1 cellular context compared by ENCODE assay signal in the genomic region with DNA sequence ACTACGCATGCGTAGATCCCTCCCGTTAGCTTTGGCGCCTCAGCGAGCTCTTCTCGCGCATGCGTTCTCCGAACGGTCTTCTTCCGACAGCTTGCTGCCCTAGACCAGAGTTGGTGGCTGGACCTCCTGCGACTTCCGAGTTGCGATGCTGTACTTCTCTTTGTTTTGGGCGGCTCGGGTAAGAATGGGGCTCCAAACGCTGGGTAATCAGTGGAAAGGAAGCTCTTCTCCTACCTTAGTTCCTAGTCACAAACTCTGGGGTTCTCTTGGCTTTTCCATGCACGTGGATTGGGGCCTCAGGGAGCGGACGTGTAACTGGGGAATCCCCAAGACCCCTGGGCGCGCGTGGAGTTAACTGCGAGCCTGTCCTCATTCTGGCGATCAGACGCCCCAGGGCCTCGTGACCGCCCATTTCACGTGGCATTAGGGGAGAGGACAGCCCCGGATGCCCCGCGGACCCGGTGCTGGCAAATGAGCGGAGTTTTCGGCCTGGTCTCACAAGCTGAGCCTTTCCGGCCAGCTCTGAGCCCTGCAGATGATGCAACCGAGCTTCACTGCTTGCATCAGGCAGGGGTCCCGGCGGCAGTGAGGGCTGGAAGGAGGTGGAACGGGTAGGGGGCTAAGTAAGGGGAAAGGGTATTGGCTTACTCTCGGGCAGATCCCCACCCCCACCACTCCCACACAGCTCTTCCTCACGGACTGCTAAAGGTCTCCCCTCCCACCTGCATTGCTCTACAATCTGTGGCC.
TF ChIP-seq lines count a peak whose summit lies in the region.

A gene (plus strand): TSS at position 78 of the 747 bp plus-strand sequence. CDS start 68 bp downstream, at position 146.

TF ChIP-seq in GM23338, 12 proteins besides CTCF, POLR2A, EP300 and RAD21:
- TF ChIP-seq, protein P1, sequence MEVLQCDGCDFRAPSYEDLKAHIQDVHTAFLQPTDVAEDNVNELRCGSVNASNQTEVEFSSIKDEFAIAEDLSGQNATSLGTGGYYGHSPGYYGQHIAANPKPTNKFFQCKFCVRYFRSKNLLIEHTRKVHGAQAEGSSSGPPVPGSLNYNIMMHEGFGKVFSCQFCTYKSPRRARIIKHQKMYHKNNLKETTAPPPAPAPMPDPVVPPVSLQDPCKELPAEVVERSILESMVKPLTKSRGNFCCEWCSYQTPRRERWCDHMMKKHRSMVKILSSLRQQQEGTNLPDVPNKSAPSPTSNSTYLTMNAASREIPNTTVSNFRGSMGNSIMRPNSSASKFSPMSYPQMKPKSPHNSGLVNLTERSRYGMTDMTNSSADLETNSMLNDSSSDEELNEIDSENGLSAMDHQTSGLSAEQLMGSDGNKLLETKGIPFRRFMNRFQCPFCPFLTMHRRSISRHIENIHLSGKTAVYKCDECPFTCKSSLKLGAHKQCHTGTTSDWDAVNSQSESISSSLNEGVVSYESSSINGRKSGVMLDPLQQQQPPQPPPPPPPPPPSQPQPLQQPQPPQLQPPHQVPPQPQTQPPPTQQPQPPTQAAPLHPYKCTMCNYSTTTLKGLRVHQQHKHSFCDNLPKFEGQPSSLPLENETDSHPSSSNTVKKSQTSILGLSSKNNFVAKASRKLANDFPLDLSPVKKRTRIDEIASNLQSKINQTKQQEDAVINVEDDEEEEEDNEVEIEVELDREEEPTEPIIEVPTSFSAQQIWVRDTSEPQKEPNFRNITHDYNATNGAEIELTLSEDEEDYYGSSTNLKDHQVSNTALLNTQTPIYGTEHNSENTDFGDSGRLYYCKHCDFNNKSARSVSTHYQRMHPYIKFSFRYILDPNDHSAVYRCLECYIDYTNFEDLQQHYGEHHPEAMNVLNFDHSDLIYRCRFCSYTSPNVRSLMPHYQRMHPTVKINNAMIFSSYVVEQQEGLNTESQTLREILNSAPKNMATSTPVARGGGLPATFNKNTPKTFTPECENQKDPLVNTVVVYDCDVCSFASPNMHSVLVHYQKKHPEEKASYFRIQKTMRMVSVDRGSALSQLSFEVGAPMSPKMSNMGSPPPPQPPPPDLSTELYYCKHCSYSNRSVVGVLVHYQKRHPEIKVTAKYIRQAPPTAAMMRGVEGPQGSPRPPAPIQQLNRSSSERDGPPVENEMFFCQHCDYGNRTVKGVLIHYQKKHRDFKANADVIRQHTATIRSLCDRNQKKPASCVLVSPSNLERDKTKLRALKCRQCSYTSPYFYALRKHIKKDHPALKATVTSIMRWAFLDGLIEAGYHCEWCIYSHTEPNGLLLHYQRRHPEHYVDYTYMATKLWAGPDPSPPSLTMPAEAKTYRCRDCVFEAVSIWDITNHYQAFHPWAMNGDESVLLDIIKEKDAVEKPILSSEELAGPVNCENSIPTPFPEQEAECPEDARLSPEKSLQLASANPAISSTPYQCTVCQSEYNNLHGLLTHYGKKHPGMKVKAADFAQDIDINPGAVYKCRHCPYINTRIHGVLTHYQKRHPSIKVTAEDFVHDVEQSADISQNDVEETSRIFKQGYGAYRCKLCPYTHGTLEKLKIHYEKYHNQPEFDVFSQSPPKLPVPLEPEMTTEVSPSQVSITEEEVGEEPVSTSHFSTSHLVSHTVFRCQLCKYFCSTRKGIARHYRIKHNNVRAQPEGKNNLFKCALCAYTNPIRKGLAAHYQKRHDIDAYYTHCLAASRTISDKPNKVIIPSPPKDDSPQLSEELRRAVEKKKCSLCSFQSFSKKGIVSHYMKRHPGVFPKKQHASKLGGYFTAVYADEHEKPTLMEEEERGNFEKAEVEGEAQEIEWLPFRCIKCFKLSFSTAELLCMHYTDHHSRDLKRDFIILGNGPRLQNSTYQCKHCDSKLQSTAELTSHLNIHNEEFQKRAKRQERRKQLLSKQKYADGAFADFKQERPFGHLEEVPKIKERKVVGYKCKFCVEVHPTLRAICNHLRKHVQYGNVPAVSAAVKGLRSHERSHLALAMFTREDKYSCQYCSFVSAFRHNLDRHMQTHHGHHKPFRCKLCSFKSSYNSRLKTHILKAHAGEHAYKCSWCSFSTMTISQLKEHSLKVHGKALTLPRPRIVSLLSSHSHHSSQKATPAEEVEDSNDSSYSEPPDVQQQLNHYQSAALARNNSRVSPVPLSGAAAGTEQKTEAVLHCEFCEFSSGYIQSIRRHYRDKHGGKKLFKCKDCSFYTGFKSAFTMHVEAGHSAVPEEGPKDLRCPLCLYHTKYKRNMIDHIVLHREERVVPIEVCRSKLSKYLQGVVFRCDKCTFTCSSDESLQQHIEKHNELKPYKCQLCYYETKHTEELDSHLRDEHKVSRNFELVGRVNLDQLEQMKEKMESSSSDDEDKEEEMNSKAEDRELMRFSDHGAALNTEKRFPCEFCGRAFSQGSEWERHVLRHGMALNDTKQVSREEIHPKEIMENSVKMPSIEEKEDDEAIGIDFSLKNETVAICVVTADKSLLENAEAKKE (CRISPR knock-in tag; IDR thresholded peaks at IDR 0.05): no peak
- peak; percentile 5 for TF ChIP-seq JUNB (IDR thresholded peaks at IDR 0.05; ENCODE audit: unreplicated experiment)
- TF ChIP-seq ZNF331 (CRISPR knock-in tag; IDR thresholded peaks at IDR 0.05; ENCODE audit: low read depth): no peak
- no peak for TF ChIP-seq EZH2phosphoT487 (IDR thresholded peaks at IDR 0.05; ENCODE audit: unreplicated experiment)
- TF ChIP-seq STAT1 (IDR thresholded peaks at IDR 0.05; ENCODE audit: unreplicated experiment): no peak
- no peak for TF ChIP-seq NANOG (IDR thresholded peaks at IDR 0.05; ENCODE audit: borderline replicate concordance)
- no peak for TF ChIP-seq CREB1 (CRISPR knock-in tag; IDR thresholded peaks at IDR 0.05; ENCODE audit: low read depth)
- TF ChIP-seq, protein P2, sequence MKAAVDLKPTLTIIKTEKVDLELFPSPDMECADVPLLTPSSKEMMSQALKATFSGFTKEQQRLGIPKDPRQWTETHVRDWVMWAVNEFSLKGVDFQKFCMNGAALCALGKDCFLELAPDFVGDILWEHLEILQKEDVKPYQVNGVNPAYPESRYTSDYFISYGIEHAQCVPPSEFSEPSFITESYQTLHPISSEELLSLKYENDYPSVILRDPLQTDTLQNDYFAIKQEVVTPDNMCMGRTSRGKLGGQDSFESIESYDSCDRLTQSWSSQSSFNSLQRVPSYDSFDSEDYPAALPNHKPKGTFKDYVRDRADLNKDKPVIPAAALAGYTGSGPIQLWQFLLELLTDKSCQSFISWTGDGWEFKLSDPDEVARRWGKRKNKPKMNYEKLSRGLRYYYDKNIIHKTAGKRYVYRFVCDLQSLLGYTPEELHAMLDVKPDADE (IDR thresholded peaks at IDR 0.05): peak; percentile 27; the same call in 1 of the 2 replicates
- TF ChIP-seq ZNF114 (CRISPR knock-in tag; IDR thresholded peaks at IDR 0.05): no peak
- TF ChIP-seq POLR2AphosphoS5 (IDR thresholded peaks at IDR 0.05; ENCODE audit: low read depth): peak; percentile 81
- no peak for TF ChIP-seq EZH2 (IDR thresholded peaks at IDR 0.05; ENCODE audit: low read depth, unreplicated experiment)
- TF ChIP-seq, protein P3, sequence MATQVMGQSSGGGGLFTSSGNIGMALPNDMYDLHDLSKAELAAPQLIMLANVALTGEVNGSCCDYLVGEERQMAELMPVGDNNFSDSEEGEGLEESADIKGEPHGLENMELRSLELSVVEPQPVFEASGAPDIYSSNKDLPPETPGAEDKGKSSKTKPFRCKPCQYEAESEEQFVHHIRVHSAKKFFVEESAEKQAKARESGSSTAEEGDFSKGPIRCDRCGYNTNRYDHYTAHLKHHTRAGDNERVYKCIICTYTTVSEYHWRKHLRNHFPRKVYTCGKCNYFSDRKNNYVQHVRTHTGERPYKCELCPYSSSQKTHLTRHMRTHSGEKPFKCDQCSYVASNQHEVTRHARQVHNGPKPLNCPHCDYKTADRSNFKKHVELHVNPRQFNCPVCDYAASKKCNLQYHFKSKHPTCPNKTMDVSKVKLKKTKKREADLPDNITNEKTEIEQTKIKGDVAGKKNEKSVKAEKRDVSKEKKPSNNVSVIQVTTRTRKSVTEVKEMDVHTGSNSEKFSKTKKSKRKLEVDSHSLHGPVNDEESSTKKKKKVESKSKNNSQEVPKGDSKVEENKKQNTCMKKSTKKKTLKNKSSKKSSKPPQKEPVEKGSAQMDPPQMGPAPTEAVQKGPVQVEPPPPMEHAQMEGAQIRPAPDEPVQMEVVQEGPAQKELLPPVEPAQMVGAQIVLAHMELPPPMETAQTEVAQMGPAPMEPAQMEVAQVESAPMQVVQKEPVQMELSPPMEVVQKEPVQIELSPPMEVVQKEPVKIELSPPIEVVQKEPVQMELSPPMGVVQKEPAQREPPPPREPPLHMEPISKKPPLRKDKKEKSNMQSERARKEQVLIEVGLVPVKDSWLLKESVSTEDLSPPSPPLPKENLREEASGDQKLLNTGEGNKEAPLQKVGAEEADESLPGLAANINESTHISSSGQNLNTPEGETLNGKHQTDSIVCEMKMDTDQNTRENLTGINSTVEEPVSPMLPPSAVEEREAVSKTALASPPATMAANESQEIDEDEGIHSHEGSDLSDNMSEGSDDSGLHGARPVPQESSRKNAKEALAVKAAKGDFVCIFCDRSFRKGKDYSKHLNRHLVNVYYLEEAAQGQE (IDR thresholded peaks at IDR 0.05; ENCODE audit: unreplicated experiment): no peak
